Comparison of ENCODE assay signal across 8 cellular contexts in the genomic region with DNA sequence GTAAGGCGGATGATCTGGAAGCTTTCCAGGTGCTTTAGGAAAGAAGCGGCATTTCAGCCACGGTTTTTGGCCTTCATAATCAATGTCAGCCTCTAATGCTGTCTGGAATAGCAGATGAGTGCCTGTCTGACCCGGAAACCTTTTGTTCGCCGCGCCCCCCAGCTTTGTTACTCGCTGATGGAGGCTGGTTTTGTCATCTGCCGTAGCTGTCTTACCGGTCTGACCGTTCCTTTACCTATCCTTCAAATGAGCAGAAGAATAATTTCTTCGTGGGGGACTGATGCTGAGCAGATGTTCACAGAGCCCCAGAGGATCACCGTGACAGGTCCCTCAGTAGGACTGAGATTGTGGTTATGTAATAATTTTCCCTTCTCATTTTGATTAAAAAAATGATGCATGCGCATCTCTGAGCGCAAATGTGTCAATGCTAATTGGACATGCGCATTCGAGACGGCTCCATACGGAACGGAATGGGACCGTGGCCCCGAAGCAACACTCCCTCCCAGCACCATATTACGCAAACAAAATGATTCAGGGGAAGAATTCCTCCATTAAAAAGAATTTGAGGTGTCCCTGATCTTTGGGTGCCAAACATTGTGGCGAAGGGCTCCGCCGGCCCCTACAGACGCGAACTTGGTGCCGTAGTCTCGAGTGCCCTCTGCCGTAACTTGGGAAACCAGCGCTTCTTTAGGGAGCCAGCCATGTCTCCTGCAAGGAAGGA. TPM values are rescaled to one million over a fixed set of nuclear protein-coding genes. Genes with fewer than 3 reads are reported as not detected.
DNase-seq lines count a peak whose midpoint lies in the region; ATAC-seq, FAIRE-seq and TF ChIP-seq lines count a peak whose summit lies in the region.

No MANE protein-coding gene starts in this region.

- H3K27ac ChIP-seq in transverse colon: no peak overlapping the region

- no peak for FAIRE-seq in HTR-8/SVneo (lab: Jason Lieb, UNC)

- no peaks in the 10 kb centered on the region for H3K9me3 ChIP-seq in transverse colon

- intact Hi-C loops in transverse colon (cut with DNase I; ENCODE audit: low total_unique reads): no loop called here

- in situ Hi-C loops in transverse colon (cut with MboI; ENCODE audit: low pct_ligation_motif_present in 1 of 4, low pct_unique_long_range_greater_than_20kb in 1 of 4, low sequenced_read_pairs in 3 of 4): loop anchor here (25.0 kb wide), 3 partner anchors 124 to 599 kb away; no protein-coding TSS in a partner anchor

- 17 to 22% methylated on average over 20 to 32 of the region's 32 CpGs for WGBS in transverse colon (ENCODE audit: low coverage in 1 of 2), 2 donors

- no peak for TF ChIP-seq EP300 in transverse colon (IDR thresholded peaks at IDR 0.05; ENCODE audit: low read depth)

- H3K4me1 ChIP-seq in transverse colon: peaks cover 0 to 7% (median 0%) of the 10 kb centered on the region in 4 donors

- H3K36me3 ChIP-seq in transverse colon: no peaks in the 10 kb centered on the region

- ATAC-seq in HG03469 (IDR thresholded peaks at IDR 0.05; ENCODE audit: unreplicated experiment): no peak
- no peak for ATAC-seq in GM18519 (IDR thresholded peaks at IDR 0.05; ENCODE audit: low FRiP score, unreplicated experiment)

- TF ChIP-seq CTCF in epithelial cell of esophagus (IDR thresholded peaks at IDR 0.05; ENCODE audit: insufficient read depth, low read depth, low read length, missing control alignments) (peak; percentile 79), transverse colon (IDR thresholded peaks at IDR 0.05) (peak; percentile 22 to 43 (median 33))

- H3K27me3 ChIP-seq in transverse colon: peaks cover 83% of the 10 kb centered on the region

- TF ChIP-seq POLR2A in transverse colon (IDR thresholded peaks at IDR 0.05): no peak

- peak overlapping the region; percentile 52 for H3K4me3 ChIP-seq in epithelial cell of esophagus (ENCODE audit: low read length)
- H3K4me3 ChIP-seq in transverse colon: peak overlapping the region in 3 of 4 donors; percentile 8 to 46 (median 16)

- DNase-seq in DMS 273 (lab: John Stamatoyannopoulos, UW; ENCODE audit: unreplicated experiment) (peak; percentile 85), HTR-8/SVneo (ENCODE audit: insufficient read length, low spot score) (peak; percentile 41), SKM-1 treated with dmso at 0.1 percent for 144 hours (lab: John Stamatoyannopoulos, UW; ENCODE audit: unreplicated experiment) (peak; percentile 28), epithelial cell of esophagus (ENCODE audit: low read depth) (peak; percentile 68), midbrain (lab: John Stamatoyannopoulos, UW) (peak; percentile 60), transverse colon (peak; percentile 20)

RNA-seq across cellular contexts. Expression of gene TLX3, which starts 27.6 kb away (rescaled TPM):
- total RNA-seq in transverse colon: not detected

RNA-seq across cellular contexts. Expression of gene NPM1, which starts 51.0 kb away (rescaled TPM):
- 1,000 to 10,000 TPM in 1 of 4 donors, 100 to 1,000 TPM in 3; 279 to 2,349 (median 380) TPM for total RNA-seq in transverse colon

Comparison
In these comparisons a context has a peak if more than half of its experiments do, and no peak if none do; other contexts are left out.
1. DNase-seq: peak in every context shown above with its lines; median percentile 85 in DMS 273; 68 in epithelial cell of esophagus; 60 in midbrain; 41 in HTR-8/SVneo; 28 in SKM-1 treated with dmso at 0.1 percent for 144 hours; 20 in transverse colon.